Comparison of ENCODE assay signal across 7 cellular contexts in the genomic region with DNA sequence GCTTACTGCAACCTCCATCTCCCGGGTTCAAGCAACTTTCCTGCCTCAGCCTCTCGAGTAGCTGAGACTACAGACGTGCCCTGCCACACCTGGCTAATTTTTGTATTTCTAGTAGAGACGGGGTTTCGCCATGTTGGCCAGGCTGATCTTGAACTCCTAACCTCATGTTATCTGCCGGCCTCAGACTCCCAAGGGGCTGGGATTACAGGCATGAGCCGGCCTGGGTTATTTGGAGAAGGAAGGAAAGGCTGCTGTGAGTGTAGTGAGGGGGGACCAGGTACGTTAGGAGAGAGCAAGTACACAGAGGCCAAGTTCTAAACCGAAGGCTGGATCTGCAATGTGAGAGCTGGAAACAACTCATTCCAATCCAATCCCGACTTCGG. TPM values are rescaled to one million over a fixed set of nuclear protein-coding genes. Genes with fewer than 3 reads are reported as not detected.
A peak's percentile ranks its signal among the peaks of the same experiment; 100 is the strongest.
DNase-seq lines count a peak whose midpoint lies in the region; TF ChIP-seq lines count a peak whose summit lies in the region.
"Had no signal": no experiment of that assay in that cellular context is flagged by ENCODE, and none has a peak within 500 bp of the region (broad histone marks: within the 10 kb centered on the region; RNA-seq: fewer than 3 reads in every experiment).

No MANE protein-coding gene starts in this region.

- intact Hi-C loops in prostate gland (cut with DNase I): loop anchor here (5.0 kb wide), 1 partner anchor 149 kb away; no protein-coding TSS in a partner anchor

- peak overlapping the region; percentile 80 to 89 for H3K4me3 ChIP-seq in duodenal mucosa (ENCODE audit: low read depth in 1 of 2, low read length in 2 of 2)
- H3K4me3 ChIP-seq in prostate gland: peak overlapping the region; percentile 24 to 26
- H3K4me3 ChIP-seq in BE2C (ENCODE audit: low read depth, low read length): no peak overlapping the region

- peak overlapping the region; percentile 80 for H3K4me3 Mint-ChIP-seq in HFFc6

- no peaks in the 10 kb centered on the region for H3K36me3 Mint-ChIP-seq in HFFc6 (ENCODE audit: low read depth)

- WGBS in prostate gland: 49% methylated on average over 11 of the region's 11 CpGs

- peaks cover 5% of the 10 kb centered on the region; the same call in 1 of the 2 replicates for H3K27me3 Mint-ChIP-seq in HFFc6 (ENCODE audit: insufficient read depth)

- H3K27me3 ChIP-seq in duodenal mucosa (ENCODE audit: control insufficient read depth in 1 of 2, insufficient read depth in 2 of 2, low read length in 2 of 2): no peaks in the 10 kb centered on the region
- no peaks in the 10 kb centered on the region for H3K27me3 ChIP-seq in prostate gland (replicated peaks; ENCODE audit: insufficient read depth)
- no peaks in the 10 kb centered on the region for H3K27me3 ChIP-seq in BE2C
- H3K27me3 ChIP-seq: foreskin keratinocyte had no signal

- H3K9me3 Mint-ChIP-seq in HFFc6: no peaks in the 10 kb centered on the region

- H3K36me3 ChIP-seq in duodenal mucosa (ENCODE audit: control insufficient read depth in 1 of 2, insufficient read depth in 2 of 2, low read length in 2 of 2) (peaks cover 3% of the 10 kb centered on the region in 2 donors), prostate gland (no peaks in the 10 kb centered on the region), BE2C (no peaks in the 10 kb centered on the region)

- TF ChIP-seq POLR2A in prostate gland (IDR thresholded peaks at IDR 0.05): no peak

- H3K9me3 ChIP-seq in duodenal mucosa (ENCODE audit: control insufficient read depth in 1 of 2, low read length in 2 of 2) (no peaks in the 10 kb centered on the region), prostate gland (no peaks in the 10 kb centered on the region), BE2C (no peaks in the 10 kb centered on the region)

- H3K4me1 ChIP-seq in duodenal mucosa (ENCODE audit: control insufficient read depth in 1 of 2, insufficient read depth in 2 of 2, low read length in 2 of 2) (peaks cover 33 to 37% of the 10 kb centered on the region in 2 donors), prostate gland (replicated peaks) (no peaks in the 10 kb centered on the region), BE2C (no peaks in the 10 kb centered on the region)
- H3K4me1 ChIP-seq: foreskin keratinocyte had no signal

- DNase-seq in HFFc6 (no peak), prostate gland (ENCODE audit: low spot score) (no peak), OCI-M2 (lab: John Stamatoyannopoulos, UW; ENCODE audit: unreplicated experiment) (no peak), BE2C (no peak), cerebellar nuclear complex (lab: John Stamatoyannopoulos, UW) (no peak)

- H3K27ac Mint-ChIP-seq in HFFc6: no peak overlapping the region

- TF ChIP-seq CTCF in HFFc6 (IDR thresholded peaks at IDR 0.05) (no peak), prostate gland (IDR thresholded peaks at IDR 0.05) (no peak), BE2C (IDR thresholded peaks at IDR 0.05; ENCODE audit: low read depth, low read length) (no peak)

- peak overlapping the region; percentile 85 to 86 for H3K9ac ChIP-seq in duodenal mucosa (ENCODE audit: low read depth in 1 of 2, low read length in 2 of 2)

- peaks cover 14% of the 10 kb centered on the region for H3K4me1 Mint-ChIP-seq in HFFc6 (ENCODE audit: low read depth)

- H3K27ac ChIP-seq in duodenal mucosa (ENCODE audit: low read depth, low read length): peak overlapping the region; percentile 49
- peak overlapping the region; percentile 39 to 45 for H3K27ac ChIP-seq in prostate gland
- H3K27ac ChIP-seq: foreskin keratinocyte had no signal

RNA-seq across cellular contexts. Expression of gene BATF2, which starts 0.5 kb away (rescaled TPM):
- total RNA-seq in HFFc6 (2021; fragmentation: NEBNext Ultra II Directional; extraction: Animal tissue kit (Norgen Biotek cat#: 25700)): under 1 TPM; 0.22 to 0.45 (median 0.36) TPM
- 1 to 10 TPM; 1.5 TPM for total RNA-seq in prostate gland
- polyA plus RNA-seq in BE2C (2012; ENCODE audit: insufficient read depth, insufficient read length, low read depth): 2.8 TPM

RNA-seq across cellular contexts. Expression of gene ARL2, which starts 17.6 kb away (rescaled TPM):
- total RNA-seq in HFFc6 (2021; fragmentation: NEBNext Ultra II Directional; extraction: Animal tissue kit (Norgen Biotek cat#: 25700)): 10 to 100 TPM; 76.9 to 92.1 (median 87.2) TPM
- 100 to 1,000 TPM in 1 of 2 donors, 10 to 100 TPM in 1; 86.5 to 135 TPM for total RNA-seq in prostate gland
- 126 TPM for polyA plus RNA-seq in BE2C (2012; ENCODE audit: insufficient read depth, insufficient read length, low read depth)

RNA-seq across cellular contexts. Expression of gene MAJIN, which starts 24.4 kb away (rescaled TPM):
- total RNA-seq in HFFc6 (2021; fragmentation: NEBNext Ultra II Directional; extraction: Animal tissue kit (Norgen Biotek cat#: 25700)): not detected
- 1 to 10 TPM in 1 of 2 donors, not detected in 1; 7.4 TPM for total RNA-seq in prostate gland
- not detected for polyA plus RNA-seq in BE2C (2012; ENCODE audit: insufficient read depth, insufficient read length, low read depth)
- polyA plus RNA-seq: foreskin keratinocyte had no signal

RNA-seq across cellular contexts. Expression of gene SNX15, which starts 30.9 kb away (rescaled TPM):
- total RNA-seq in HFFc6 (2021; fragmentation: NEBNext Ultra II Directional; extraction: Animal tissue kit (Norgen Biotek cat#: 25700)): 10 to 100 TPM; 18.7 to 26.6 (median 25.0) TPM
- 10 to 100 TPM; 23.4 to 25.2 TPM for total RNA-seq in prostate gland
- 15.7 TPM for polyA plus RNA-seq in BE2C (2012; ENCODE audit: insufficient read depth, insufficient read length, low read depth)

RNA-seq across cellular contexts. Expression of gene SAC3D1, which starts 44.7 kb away (rescaled TPM):
- total RNA-seq in HFFc6 (2021; fragmentation: NEBNext Ultra II Directional; extraction: Animal tissue kit (Norgen Biotek cat#: 25700)): 10 to 100 TPM; 15.3 to 21.5 (median 18.0) TPM
- total RNA-seq in prostate gland: 10 to 100 TPM; 25.0 to 29.4 TPM
- 19.0 TPM for polyA plus RNA-seq in BE2C (2012; ENCODE audit: insufficient read depth, insufficient read length, low read depth)
